Comparison of ENCODE assay signal across 1 cellular context in the genomic region with DNA sequence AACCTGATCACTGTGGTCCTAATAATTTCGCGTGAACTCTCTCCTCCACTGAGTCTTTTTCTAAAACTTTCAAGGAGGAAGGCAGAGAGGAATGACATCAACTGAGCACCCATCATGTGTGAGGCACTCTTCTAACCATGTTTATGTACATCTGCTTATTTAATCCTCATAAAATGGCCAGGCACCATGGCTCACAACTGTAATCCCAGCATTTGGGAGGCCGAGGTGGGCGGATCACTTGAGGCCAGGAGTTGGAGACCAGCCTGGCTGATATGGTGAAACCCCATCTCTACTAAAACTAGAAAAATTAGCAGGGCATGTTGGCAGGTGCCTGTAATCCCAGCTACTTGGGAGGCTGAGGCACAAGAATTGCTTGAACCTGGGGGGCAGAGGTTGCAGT. TPM values are rescaled to one million over a fixed set of nuclear protein-coding genes. Genes with fewer than 3 reads are reported as not detected.
"Had no signal": no experiment of that assay in that cellular context is flagged by ENCODE, and none has a peak within 500 bp of the region (broad histone marks: within the 10 kb centered on the region; RNA-seq: fewer than 3 reads in every experiment).

No MANE protein-coding gene starts in this region.

RNA-seq across cellular contexts. Expression of a gene that starts 4.1 kb away (rescaled TPM):
- total RNA-seq: myocyte had no signal
